ENCODE assay signal across 8 cellular contexts in genomic region chr15:64460206-64460736, GRCh38. TPM values are rescaled to one million over a fixed set of nuclear protein-coding genes. Genes with fewer than 3 reads are reported as not detected.
A peak's percentile ranks its signal among the peaks of the same experiment; 100 is the strongest.
DNase-seq lines count a peak whose midpoint lies in the region; ATAC-seq and TF ChIP-seq lines count a peak whose summit lies in the region.

Gene ZNF609, plus strand, starts transcription at chr15:64460578. Its CDS starts 38,842 bp downstream, at chr15:64499420.

- H3K4me1 Mint-ChIP-seq in T-helper 17 cell, result peaks cover 35% of the 10 kb centered on the region

- no peak for TF ChIP-seq POLR2A in transverse colon (IDR thresholded peaks at IDR 0.05)

- no peaks in the 10 kb centered on the region for H3K9me2 ChIP-seq in DOHH2 (replicated peaks; ENCODE audit: control insufficient read depth, low read length)

- H3K4me3 ChIP-seq in DOHH2 (ENCODE audit: low read length), result peak within 1 kb of the TSS; percentile 74
- H3K4me3 ChIP-seq in transverse colon, result peak within 1 kb of the TSS; percentile 78 to 96 (median 87)

- peaks cover 12% of the 10 kb centered on the region for H3F3A ChIP-seq in DOHH2 (ENCODE audit: control insufficient read depth, insufficient read depth)

- peak within 1 kb of the TSS; percentile 89 for H3K27ac Mint-ChIP-seq in T-helper 17 cell

- peaks cover 42% of the 10 kb centered on the region for H3K79me2 ChIP-seq in DOHH2 (ENCODE audit: control insufficient read depth, low read length)

- TF ChIP-seq EP300 in transverse colon (IDR thresholded peaks at IDR 0.05; ENCODE audit: low read depth), result no peak

- H3K9me3 ChIP-seq in DOHH2 (ENCODE audit: control insufficient read depth, insufficient read depth, low read length), result no peaks in the 10 kb centered on the region
- H3K9me3 ChIP-seq in T-helper 17 cell (ENCODE audit: control insufficient read depth, low read length, poor library complexity, severe bottlenecking), result no peaks in the 10 kb centered on the region
- no peaks in the 10 kb centered on the region for H3K9me3 ChIP-seq in transverse colon

- TF ChIP-seq CTCF in DOHH2 (IDR thresholded peaks at IDR 0.05; ENCODE audit: low read depth, low read length, poor library complexity, severe bottlenecking), result no peak
- TF ChIP-seq CTCF in transverse colon (IDR thresholded peaks at IDR 0.05), result no peak

- ATAC-seq in T-helper 17 cell (peak; percentile 86), left cardiac atrium (peak; percentile 81 to 87)

- in situ Hi-C loops in transverse colon (cut with MboI; ENCODE audit: low pct_ligation_motif_present in 1 of 4, low pct_unique_long_range_greater_than_20kb in 1 of 4, low sequenced_read_pairs in 3 of 4), result no loop called here

- H3K36me3 ChIP-seq in DOHH2 (ENCODE audit: control insufficient read depth, low read length), result no peaks in the 10 kb centered on the region
- H3K36me3 ChIP-seq in transverse colon, result no peaks in the 10 kb centered on the region

- H3K27me3 ChIP-seq in DOHH2 (ENCODE audit: control insufficient read depth, low read length), result no peaks in the 10 kb centered on the region
- H3K27me3 ChIP-seq in transverse colon, result no peaks in the 10 kb centered on the region

- H3K27ac ChIP-seq in DOHH2 (ENCODE audit: low read depth, low read length) (peak within 1 kb of the TSS; percentile 43), transverse colon (peak within 1 kb of the TSS; percentile 92 to 95 (median 94))

- 1% methylated on average over 21 of the region's 45 CpGs; no CpG with 5 or more reads in 1 of the 2 donors for WGBS in transverse colon (ENCODE audit: low coverage in 1 of 2), 2 donors

- no peaks in the 10 kb centered on the region for H3K36me3 Mint-ChIP-seq in T-helper 17 cell (ENCODE audit: low read depth)

- intact Hi-C loops in left cardiac atrium (cut with DNase I), result loop anchor here in 1 of 2 donors (10.0 kb wide), 1 partner anchor 175 kb away; no protein-coding TSS in a partner anchor
- intact Hi-C loops in posterior cingulate gyrus (cut with DNase I), result loop anchor here (5.0 to 10.0 kb wide), 2 partner anchors 62 to 175 kb away; no protein-coding TSS in a partner anchor
- intact Hi-C loops in transverse colon (cut with DNase I; ENCODE audit: low total_unique reads), result no loop called here

- H3K4me3 Mint-ChIP-seq in T-helper 17 cell, result peak within 1 kb of the TSS; percentile 94

- H3K4me2 ChIP-seq in DOHH2 (ENCODE audit: low read length), result peak within 1 kb of the TSS; percentile 62

- peaks cover 82% of the 10 kb centered on the region for H3K4me1 ChIP-seq in DOHH2 (ENCODE audit: control insufficient read depth, low read length)
- peaks cover 16 to 64% (median 34%) of the 10 kb centered on the region in 4 donors for H3K4me1 ChIP-seq in transverse colon

- no peaks in the 10 kb centered on the region for H3K27me3 Mint-ChIP-seq in T-helper 17 cell

- peaks cover 6% of the 10 kb centered on the region; the same call in 1 of the 2 replicates for H4K20me1 ChIP-seq in DOHH2 (ENCODE audit: control insufficient read depth, insufficient read depth, low read depth, low read length)

- DNase-seq in HCEC 1CT, result peak; percentile 94
- peak; percentile 88 to 97 (median 96) for DNase-seq in NCI-H1417 (lab: John Stamatoyannopoulos, UW)
- DNase-seq in T-helper 17 cell, result peak; percentile 77 to 93 (median 82)
- peak; percentile 91 for DNase-seq in amniotic stem cell (lab: John Stamatoyannopoulos, UW)
- DNase-seq in left cardiac atrium, result peak; percentile 92
- peak; percentile 85 to 98 (median 92) for DNase-seq in posterior cingulate gyrus
- DNase-seq in transverse colon, result peak; percentile 97

RNA-seq across cellular contexts. Expression of gene ZNF609, which starts in this region (rescaled TPM):
- total RNA-seq in T-helper 17 cell, result 10 to 100 TPM; 37.6 to 43.2 TPM
- 10 to 100 TPM; 17.5 to 18.1 TPM for total RNA-seq in left cardiac atrium
- total RNA-seq in transverse colon, result 10 to 100 TPM; 16.1 to 34.8 (median 28.2) TPM

Comparison
In these comparisons a context has a peak if more than half of its experiments do, and no peak if none do; other contexts are left out.
1. Peak in every context shown above with its lines: DNase-seq, ATAC-seq, H3K4me3 ChIP-seq and H3K27ac ChIP-seq.